ENCODE assay signal across 10 cellular contexts in the genomic region with DNA sequence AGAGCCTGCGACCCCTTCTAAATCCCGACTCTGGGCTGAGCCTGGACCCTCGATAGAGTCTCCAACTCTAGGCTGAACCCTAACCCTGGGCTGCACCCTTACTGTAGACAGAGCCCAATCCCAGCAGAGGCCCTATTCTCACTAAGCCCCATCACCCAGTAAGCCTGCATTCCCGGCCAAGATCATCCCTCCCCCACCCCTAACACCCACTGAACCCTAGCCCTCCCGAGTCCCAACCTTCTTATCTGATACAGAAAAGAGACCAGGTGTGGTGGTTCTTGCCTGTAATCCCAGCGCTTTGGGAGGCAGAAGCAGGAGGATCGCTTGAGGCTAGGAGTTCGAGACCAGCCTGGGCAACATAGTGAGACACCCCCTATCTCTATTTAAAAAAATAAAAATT. TPM values are rescaled to one million over a fixed set of nuclear protein-coding genes. Genes with fewer than 3 reads are reported as not detected.
DNase-seq lines count a peak whose midpoint lies in the region; ATAC-seq and TF ChIP-seq lines count a peak whose summit lies in the region.
"Had no signal": no experiment of that assay in that cellular context is flagged by ENCODE, and none has a peak within 500 bp of the region (broad histone marks: within the 10 kb centered on the region; RNA-seq: fewer than 3 reads in every experiment).

No MANE protein-coding gene starts in this region.

- H3K4me3 Mint-ChIP-seq in activated CD4-positive, alpha-beta T cell treated with anti-CD3 and anti-CD28 coated beads, Interleukin-2, amount 10 ng/mL, durations not matched to agents 7 days and 5 days: no peak overlapping the region

- peaks cover 43% of the 10 kb centered on the region for H3K4me1 Mint-ChIP-seq in activated CD4-positive, alpha-beta T cell treated with anti-CD3 and anti-CD28 coated beads, Interleukin-2, amount 10 ng/mL, durations not matched to agents 7 days and 5 days

- H3K36me3 ChIP-seq in SK-N-MC (ENCODE audit: insufficient read depth, low read length): no peaks in the 10 kb centered on the region
- no peaks in the 10 kb centered on the region for H3K36me3 ChIP-seq in smooth muscle cell (ENCODE audit: low read depth)
- H3K36me3 ChIP-seq: neutrophil, uterus had no signal

- H3K9me3 ChIP-seq in SK-N-MC (ENCODE audit: low read depth, low read length): no peaks in the 10 kb centered on the region
- no peaks in the 10 kb centered on the region for H3K9me3 ChIP-seq in smooth muscle cell (replicated peaks; ENCODE audit: low read depth)
- H3K9me3 ChIP-seq: neutrophil, uterus had no signal

- H3K27me3 ChIP-seq in smooth muscle cell (ENCODE audit: low read depth): no peaks in the 10 kb centered on the region
- H3K27me3 ChIP-seq: uterus had no signal

- H3K4me2 ChIP-seq in smooth muscle cell: peak overlapping the region; percentile 83

- peak overlapping the region; percentile 74; the same call in 1 of the 2 replicates for H3K4me3 ChIP-seq in SK-N-MC
- H3K4me3 ChIP-seq in fibroblast of pulmonary artery (replicated peaks; ENCODE audit: low read depth, low read length): peak overlapping the region; percentile 44
- peak overlapping the region; percentile 54 for H3K4me3 ChIP-seq in smooth muscle cell

- TF ChIP-seq CTCF in fibroblast of pulmonary artery (IDR thresholded peaks at IDR 0.05; ENCODE audit: low read length, missing control alignments) (no peak), smooth muscle cell (IDR thresholded peaks at IDR 0.05; ENCODE audit: borderline replicate concordance, insufficient read depth, poor library complexity, severe bottlenecking) (no peak)

- no peaks in the 10 kb centered on the region for H3K27me3 Mint-ChIP-seq in activated CD4-positive, alpha-beta T cell treated with anti-CD3 and anti-CD28 coated beads, Interleukin-2, amount 10 ng/mL, durations not matched to agents 7 days and 5 days

- peaks cover 5% of the 10 kb centered on the region for H3K79me2 ChIP-seq in smooth muscle cell (ENCODE audit: low read depth)

- DNase-seq in activated CD4-positive, alpha-beta T cell treated with anti-CD3 and anti-CD28 coated beads, Interleukin-2, amount 10 ng/mL, durations not matched to agents 7 days and 5 days: no peak
- no peak for DNase-seq in activated CD4-positive, alpha-beta T cell treated with anti-CD3 and anti-CD28 coated beads for 4 hours
- DNase-seq in SK-N-MC (ENCODE audit: low read depth, low spot score) (no peak), fibroblast of pulmonary artery (ENCODE audit: low read depth) (no peak), smooth muscle cell (lab: John Stamatoyannopoulos, UW; ENCODE audit: unreplicated experiment) (no peak), cerebellar cortex (ENCODE audit: low spot score) (no peak)
- DNase-seq in activated naive CD4-positive, alpha-beta T cell treated with anti-CD3 and anti-CD28 coated beads, Interleukin-2, amount 50 U/mL, for 72 hours (ENCODE audit: low spot score in 2 of 2): no peak

- no peaks in the 10 kb centered on the region for H3K9me3 Mint-ChIP-seq in activated CD4-positive, alpha-beta T cell treated with anti-CD3 and anti-CD28 coated beads, Interleukin-2, amount 10 ng/mL, durations not matched to agents 7 days and 5 days
- no peaks in the 10 kb centered on the region for H3K9me3 Mint-ChIP-seq in activated naive CD4-positive, alpha-beta T cell treated with anti-CD3 and anti-CD28 coated beads, Interleukin-2, amount 50 U/mL, for 72 hours

- peak overlapping the region; percentile 13 for H3K27ac Mint-ChIP-seq in activated CD4-positive, alpha-beta T cell treated with anti-CD3 and anti-CD28 coated beads, Interleukin-2, amount 10 ng/mL, durations not matched to agents 7 days and 5 days
- H3K27ac Mint-ChIP-seq in activated naive CD4-positive, alpha-beta T cell treated with anti-CD3 and anti-CD28 coated beads, Interleukin-2, amount 50 U/mL, for 72 hours: peak overlapping the region in 1 of 2 donors; percentile 39

- no peaks in the 10 kb centered on the region for H4K20me1 ChIP-seq in smooth muscle cell (ENCODE audit: low read depth)

- 78% methylated on average over 8 of the region's 8 CpGs for WGBS in smooth muscle cell (ENCODE audit: low lambda C conversion rate)

- H3K9ac ChIP-seq in SK-N-MC (ENCODE audit: insufficient read length) (peak overlapping the region; percentile 67), smooth muscle cell (ENCODE audit: low read depth) (no peak overlapping the region)

- H2AFZ ChIP-seq in smooth muscle cell (ENCODE audit: low read depth): peak overlapping the region; percentile 42

- H3K27ac ChIP-seq in SK-N-MC (no peak overlapping the region), smooth muscle cell (ENCODE audit: low read depth) (no peak overlapping the region)
- H3K27ac ChIP-seq: neutrophil had no signal

- peaks cover 2% of the 10 kb centered on the region for H3K36me3 Mint-ChIP-seq in activated CD4-positive, alpha-beta T cell treated with anti-CD3 and anti-CD28 coated beads, Interleukin-2, amount 10 ng/mL, durations not matched to agents 7 days and 5 days (ENCODE audit: low read depth)
- H3K36me3 Mint-ChIP-seq in activated naive CD4-positive, alpha-beta T cell treated with anti-CD3 and anti-CD28 coated beads, Interleukin-2, amount 50 U/mL, for 72 hours: peaks cover 0 to 5% of the 10 kb centered on the region in 2 donors

- POLR2A ChIA-PET in activated CD4-positive, alpha-beta T cell treated with anti-CD3 and anti-CD28 coated beads, Interleukin-2, amount 10 ng/mL, durations not matched to agents 7 days and 5 days (lab: Charles Lee): no interaction called here

- no peak for ATAC-seq in HG03025 (IDR thresholded peaks at IDR 0.05; ENCODE audit: low FRiP score, unreplicated experiment)
- no peak for ATAC-seq in activated naive CD4-positive, alpha-beta T cell treated with anti-CD3 and anti-CD28 coated beads, Interleukin-2, amount 50 U/mL, for 72 hours

- peaks cover 2% of the 10 kb centered on the region for H3K4me1 ChIP-seq in smooth muscle cell (ENCODE audit: low read depth)

- CTCF ChIA-PET in activated CD4-positive, alpha-beta T cell treated with anti-CD3 and anti-CD28 coated beads, Interleukin-2, amount 10 ng/mL, durations not matched to agents 7 days and 5 days (lab: Charles Lee): interaction anchor here (0.7 to 3.4 kb wide), 19 partner anchors 8 to 112 kb away, joined by 3 to 25 read pairs (median 5); a partner anchor contains a TSS

- peaks cover 12% of the 10 kb centered on the region for H3F3A ChIP-seq in smooth muscle cell (ENCODE audit: low read depth)

RNA-seq across cellular contexts. Expression of a gene that starts 2.6 kb away (rescaled TPM):
- 10 to 100 TPM; 19.6 to 21.9 TPM for total RNA-seq in activated CD4-positive, alpha-beta T cell treated with anti-CD3 and anti-CD28 coated beads, Interleukin-2, amount 10 ng/mL, durations not matched to agents 7 days and 5 days
- total RNA-seq in smooth muscle cell: 2.2 and 3.7 TPM in 2 replicates
- 5.2 and 6.6 TPM in 2 replicates for polyA plus RNA-seq in smooth muscle cell
- 10 to 100 TPM; 25.9 to 31.3 TPM for total RNA-seq in activated naive CD4-positive, alpha-beta T cell treated with anti-CD3 and anti-CD28 coated beads, Interleukin-2, amount 50 U/mL, for 72 hours

RNA-seq across cellular contexts. Expression of a gene that starts 33.4 kb away (rescaled TPM):
- total RNA-seq in activated CD4-positive, alpha-beta T cell treated with anti-CD3 and anti-CD28 coated beads, Interleukin-2, amount 10 ng/mL, durations not matched to agents 7 days and 5 days: 10 to 100 TPM; 36.2 to 45.3 TPM
- total RNA-seq in smooth muscle cell: 145 and 188 TPM in 2 replicates
- 651 and 680 TPM in 2 replicates for polyA plus RNA-seq in smooth muscle cell
- 10 to 100 TPM; 40.2 to 48.5 TPM for total RNA-seq in activated naive CD4-positive, alpha-beta T cell treated with anti-CD3 and anti-CD28 coated beads, Interleukin-2, amount 50 U/mL, for 72 hours
